1 cellular context compared by ENCODE assay signal in the genomic region with DNA sequence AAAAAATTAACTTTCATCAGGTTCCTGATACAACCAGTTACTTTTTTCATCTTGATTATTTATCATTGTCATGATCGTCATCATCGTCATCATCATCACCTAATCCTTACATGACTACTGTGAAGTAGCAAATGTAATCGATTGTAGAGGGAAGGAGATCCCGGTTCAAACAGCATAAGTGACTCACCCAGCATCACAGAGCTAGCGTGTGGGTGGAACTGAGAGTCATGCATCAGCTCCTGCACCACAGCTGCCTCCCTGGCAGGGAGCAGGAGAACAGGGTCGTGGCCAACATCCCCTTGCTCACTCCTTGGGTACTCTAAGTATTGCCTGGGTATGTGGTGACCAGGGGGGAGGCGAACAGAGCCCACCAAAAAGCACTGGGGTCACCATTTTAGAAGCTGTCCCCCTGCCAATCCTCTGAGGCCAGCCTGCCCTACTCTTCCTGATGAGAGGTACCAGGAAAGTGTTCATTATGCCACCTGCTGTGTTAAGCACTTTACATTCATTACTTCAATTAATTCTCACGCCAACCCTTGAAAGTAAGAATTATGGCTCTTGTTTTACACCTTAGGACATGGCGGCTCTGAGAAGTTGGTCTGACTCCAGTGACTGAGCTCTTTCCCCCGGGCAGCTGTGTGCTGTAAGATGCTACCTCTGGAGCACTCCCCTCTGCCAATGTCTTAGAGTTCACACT.
TF ChIP-seq lines count a peak whose summit lies in the region.

No MANE protein-coding gene starts in this region.

TF ChIP-seq in SK-N-SH, 30 proteins besides CTCF, POLR2A, EP300 and RAD21 (continued from another document):
- TF ChIP-seq TCF12 (IDR thresholded peaks at IDR 0.05), result no peak
